ENCODE assay signal across 15 cellular contexts in the genomic region with DNA sequence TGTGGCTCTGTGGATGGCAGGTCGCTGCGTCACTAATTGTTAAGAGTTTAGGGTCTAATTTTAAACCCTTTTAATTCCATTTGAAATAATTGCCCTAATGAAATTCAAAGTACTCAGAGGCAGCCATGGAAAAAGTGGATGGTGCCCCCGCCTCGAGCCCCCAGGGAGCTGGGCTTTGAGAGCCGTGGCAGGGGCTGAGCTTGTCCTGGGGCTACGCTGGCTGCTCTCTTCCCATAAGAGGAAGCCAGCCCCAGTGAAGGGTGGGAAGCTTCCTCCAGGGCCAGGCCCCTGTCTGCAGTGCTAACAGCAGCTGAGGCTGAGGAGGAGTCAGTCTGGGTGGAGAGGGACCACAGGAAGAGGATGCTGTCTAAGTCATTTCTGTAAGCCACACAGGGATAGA.
DNase-seq lines count a peak whose midpoint lies in the region; ATAC-seq and TF ChIP-seq lines count a peak whose summit lies in the region.
"Had no signal": no experiment of that assay in that cellular context is flagged by ENCODE, and none has a peak within 500 bp of the region (broad histone marks: within the 10 kb centered on the region; RNA-seq: fewer than 3 reads in every experiment).

No MANE protein-coding gene starts in this region.

- intact Hi-C loops in testis (cut with DNase I; ENCODE audit: low total_unique reads): no loop called here

- H3K4me3 Mint-ChIP-seq in neural crest cell: no peak overlapping the region
- H3K4me3 Mint-ChIP-seq in naive thymus-derived CD8-positive, alpha-beta T cell: no peak overlapping the region
- H3K4me3 Mint-ChIP-seq: CD4-positive, alpha-beta T cell; GM23338 had no signal

- no peaks in the 10 kb centered on the region for H3K36me3 Mint-ChIP-seq in neural crest cell (ENCODE audit: low read depth)
- H3K36me3 Mint-ChIP-seq in naive thymus-derived CD8-positive, alpha-beta T cell: no peaks in the 10 kb centered on the region

- H3K27me3 Mint-ChIP-seq in neural crest cell (ENCODE audit: low read depth): no peaks in the 10 kb centered on the region
- peaks cover 3 to 16% (median 4%) of the 10 kb centered on the region in 5 donors for H3K27me3 Mint-ChIP-seq in naive thymus-derived CD8-positive, alpha-beta T cell

- H3K27me3 ChIP-seq in testis: no peaks in the 10 kb centered on the region

- no peak for TF ChIP-seq POLR2A in testis (IDR thresholded peaks at IDR 0.05)

- H3K9me3 ChIP-seq in testis: no peaks in the 10 kb centered on the region
- H3K9me3 ChIP-seq: HAP-1 had no signal

- H3K4me1 ChIP-seq in testis: no peaks in the 10 kb centered on the region
- H3K4me1 ChIP-seq: HAP-1 had no signal

- ATAC-seq in naive thymus-derived CD8-positive, alpha-beta T cell: no peak

- POLR2A ChIA-PET in naive thymus-derived CD8-positive, alpha-beta T cell (lab: Charles Lee): no interaction called here

- peak overlapping the region; percentile 15 for H3K27ac Mint-ChIP-seq in neural crest cell (ENCODE audit: unreplicated experiment)
- H3K27ac Mint-ChIP-seq in naive thymus-derived CD8-positive, alpha-beta T cell: no peak overlapping the region
- H3K27ac Mint-ChIP-seq: CD4-positive, alpha-beta T cell; GM23338 had no signal

- no peaks in the 10 kb centered on the region for H3K36me3 ChIP-seq in testis (ENCODE audit: low read depth, missing control alignments)
- H3K36me3 ChIP-seq: HAP-1 had no signal

- peaks cover 12% of the 10 kb centered on the region for H3K4me1 Mint-ChIP-seq in neural crest cell
- no peaks in the 10 kb centered on the region for H3K4me1 Mint-ChIP-seq in naive thymus-derived CD8-positive, alpha-beta T cell

- H3K27ac ChIP-seq in testis: no peak overlapping the region

- DNase-seq in D341Med (ENCODE audit: low spot score) (peak; percentile 62), NCI-H82 treated with DMSO at 0.1 percent for 48 hours (lab: John Stamatoyannopoulos, UW; ENCODE audit: unreplicated experiment) (peak; percentile 18), ecto neural progenitor cell (ENCODE audit: low spot score) (peak; percentile 49), neural crest cell (ENCODE audit: low read depth, low spot score) (no peak), NCI-H524 treated with DMSO at 0.1 percent for 48 hours (lab: John Stamatoyannopoulos, UW) (no peak), testis (no peak)
- DNase-seq in activated T-cell treated with anti-CD3 and anti-CD28 coated beads, Interleukin-2, amount 50 U/mL, for 1 hour: no peak
- DNase-seq in naive thymus-derived CD8-positive, alpha-beta T cell: no peak
- DNase-seq: ACHN; C1 segment of cervical spinal cord; Calu3; CD4-positive, alpha-beta T cell; DMS79 had no signal

- no peaks in the 10 kb centered on the region for H3K9me3 Mint-ChIP-seq in neural crest cell
- no peaks in the 10 kb centered on the region for H3K9me3 Mint-ChIP-seq in naive thymus-derived CD8-positive, alpha-beta T cell
- H3K9me3 Mint-ChIP-seq: CD4-positive, alpha-beta T cell had no signal

- H3K4me3 ChIP-seq in testis: no peak overlapping the region
- H3K4me3 ChIP-seq: GM23338, HAP-1 had no signal

- TF ChIP-seq CTCF in neural crest cell (conservative IDR thresholded peaks at IDR 0.05): no peak
- TF ChIP-seq CTCF in testis (IDR thresholded peaks at IDR 0.05): no peak

- 82 to 97% methylated on average over 6 of the region's 6 CpGs for WGBS in testis, 2 donors

Comparison
In these comparisons a context has a peak if more than half of its experiments do, and no peak if none do; other contexts are left out.
1. DNase-seq: peak in D341Med (single experiment), NCI-H82 treated with DMSO at 0.1 percent for 48 hours (single experiment) and ecto neural progenitor cell (single experiment); none in neural crest cell (single experiment), activated T-cell treated with anti-CD3 and anti-CD28 coated beads, Interleukin-2, amount 50 U/mL, for 1 hour (single experiment), NCI-H524 treated with DMSO at 0.1 percent for 48 hours (single experiment), testis (single experiment) and naive thymus-derived CD8-positive, alpha-beta T cell (0 of 10).